ENCODE assay signal across 8 cellular contexts in genomic region chr17:43645765-43646481, GRCh38. TPM values are rescaled to one million over a fixed set of nuclear protein-coding genes. Genes with fewer than 3 reads are reported as not detected.
DNase-seq lines count a peak whose midpoint lies in the region; ATAC-seq, FAIRE-seq and TF ChIP-seq lines count a peak whose summit lies in the region.

No MANE protein-coding gene starts in this region.

- FAIRE-seq in D721Med (lab: Jason Lieb, UNC): no peak

- no peak overlapping the region for H3K27ac Mint-ChIP-seq in activated CD4-positive, alpha-beta T cell treated with anti-CD3 and anti-CD28 coated beads, Interleukin-2, amount 10 ng/mL, durations not matched to agents 24 days and 14 days

- H3K9me3 ChIP-seq in lower lobe of right lung: no peaks in the 10 kb centered on the region
- H3K9me3 ChIP-seq in thyroid gland: no peaks in the 10 kb centered on the region

- H3K27ac ChIP-seq in lower lobe of right lung (peak overlapping the region; percentile 83), thyroid gland (peak overlapping the region; percentile 66 to 87 (median 68))

- H3K4me3 Mint-ChIP-seq in activated CD4-positive, alpha-beta T cell treated with anti-CD3 and anti-CD28 coated beads, Interleukin-2, amount 10 ng/mL, durations not matched to agents 24 days and 14 days: peak overlapping the region; percentile 19

- H3K36me3 ChIP-seq in lower lobe of right lung (no peaks in the 10 kb centered on the region), thyroid gland (no peaks in the 10 kb centered on the region)

- WGBS in thyroid gland, 2 donors: 5 to 8% methylated on average over 15 to 31 of the region's 72 CpGs

- ATAC-seq in lower lobe of right lung (peak; percentile 73 to 80), HG02884 (IDR thresholded peaks at IDR 0.05; ENCODE audit: unreplicated experiment) (no peak), HG03571 (IDR thresholded peaks at IDR 0.05; ENCODE audit: unreplicated experiment) (no peak)

- TF ChIP-seq CTCF in lower lobe of right lung (IDR thresholded peaks at IDR 0.05): peak; percentile 11
- peak in 2 of 6 experiments; percentile 10 to 13 for TF ChIP-seq CTCF in thyroid gland (IDR thresholded peaks at IDR 0.05)
- TF ChIP-seq CTCF in D721Med (IDR thresholded peaks at IDR 0.05; ENCODE audit: insufficient read depth, missing control alignments): no peak

- H3K27me3 Mint-ChIP-seq in activated CD4-positive, alpha-beta T cell treated with anti-CD3 and anti-CD28 coated beads, Interleukin-2, amount 10 ng/mL, durations not matched to agents 24 days and 14 days: peaks cover 29% of the 10 kb centered on the region

- DNase-seq in activated CD4-positive, alpha-beta T cell treated with anti-CD3 and anti-CD28 coated beads, Interleukin-2, amount 10 ng/mL, durations not matched to agents 24 days and 14 days: peak; percentile 67
- no peak for DNase-seq in activated CD4-positive, alpha-beta T cell treated with anti-CD3 and anti-CD28 coated beads, Interleukin-2, amount 50 U/mL, for 4 hours
- DNase-seq in ecto neural progenitor cell (ENCODE audit: low spot score) (peak; percentile 70), lower lobe of right lung (peak; percentile 77), thyroid gland (peak; percentile 55 to 57), D721Med (ENCODE audit: insufficient read length, low spot score) (no peak)

- H3K27me3 ChIP-seq in lower lobe of right lung (ENCODE audit: low read depth) (peaks cover 9% of the 10 kb centered on the region), thyroid gland (no peaks in the 10 kb centered on the region)

- no peak for TF ChIP-seq POLR2A in thyroid gland (IDR thresholded peaks at IDR 0.05)

- intact Hi-C loops in activated CD4-positive, alpha-beta T cell treated with anti-CD3 and anti-CD28 coated beads, Interleukin-2, amount 10 ng/mL, durations not matched to agents 24 days and 14 days (cut with micrococcal nuclease): no loop called here
- intact Hi-C loops in lower lobe of right lung (cut with DNase I): no loop called here
- intact Hi-C loops in thyroid gland (cut with DNase I): no loop called here

- peaks cover 8% of the 10 kb centered on the region for H3K4me1 Mint-ChIP-seq in activated CD4-positive, alpha-beta T cell treated with anti-CD3 and anti-CD28 coated beads, Interleukin-2, amount 10 ng/mL, durations not matched to agents 24 days and 14 days

- peaks cover 20% of the 10 kb centered on the region for H3K4me1 ChIP-seq in lower lobe of right lung
- peaks cover 0 to 10% of the 10 kb centered on the region in 2 donors for H3K4me1 ChIP-seq in thyroid gland

- H3K9me3 Mint-ChIP-seq in activated CD4-positive, alpha-beta T cell treated with anti-CD3 and anti-CD28 coated beads, Interleukin-2, amount 10 ng/mL, durations not matched to agents 24 days and 14 days: no peaks in the 10 kb centered on the region

- no peaks in the 10 kb centered on the region for H3K36me3 Mint-ChIP-seq in activated CD4-positive, alpha-beta T cell treated with anti-CD3 and anti-CD28 coated beads, Interleukin-2, amount 10 ng/mL, durations not matched to agents 24 days and 14 days (ENCODE audit: low read depth)

- H3K4me3 ChIP-seq in lower lobe of right lung: peak overlapping the region; percentile 52
- H3K4me3 ChIP-seq in thyroid gland (replicated peaks in 1 of 3): peak overlapping the region in 2 of 3 donors; percentile 44 to 52

RNA-seq across cellular contexts. Expression of gene MEOX1, which starts 15.8 kb away (rescaled TPM):
- 0.21 and 0.50 TPM in 2 replicates for total RNA-seq in activated CD4-positive, alpha-beta T cell treated with anti-CD3 and anti-CD28 coated beads, Interleukin-2, amount 10 ng/mL, durations not matched to agents 24 days and 14 days
- 0.86 TPM for total RNA-seq in lower lobe of right lung
- 1 to 10 TPM in 3 of 4 donors, not detected in 1; 1.1 to 1.9 (median 1.4) TPM for total RNA-seq in thyroid gland

Comparison
In these comparisons a context has a peak if more than half of its experiments do, and no peak if none do; other contexts are left out.
1. DNase-seq: peak in activated CD4-positive, alpha-beta T cell treated with anti-CD3 and anti-CD28 coated beads, Interleukin-2, amount 10 ng/mL, durations not matched to agents 24 days and 14 days (single experiment), ecto neural progenitor cell (single experiment), lower lobe of right lung (single experiment) and thyroid gland (2 of 2); none in activated CD4-positive, alpha-beta T cell treated with anti-CD3 and anti-CD28 coated beads, Interleukin-2, amount 50 U/mL, for 4 hours (0 of 2) and D721Med (single experiment).
2. ATAC-seq: peak in lower lobe of right lung (2 of 2); none in HG02884 (single experiment) and HG03571 (single experiment).